Comparison of ENCODE assay signal across 8 cellular contexts in the genomic region with DNA sequence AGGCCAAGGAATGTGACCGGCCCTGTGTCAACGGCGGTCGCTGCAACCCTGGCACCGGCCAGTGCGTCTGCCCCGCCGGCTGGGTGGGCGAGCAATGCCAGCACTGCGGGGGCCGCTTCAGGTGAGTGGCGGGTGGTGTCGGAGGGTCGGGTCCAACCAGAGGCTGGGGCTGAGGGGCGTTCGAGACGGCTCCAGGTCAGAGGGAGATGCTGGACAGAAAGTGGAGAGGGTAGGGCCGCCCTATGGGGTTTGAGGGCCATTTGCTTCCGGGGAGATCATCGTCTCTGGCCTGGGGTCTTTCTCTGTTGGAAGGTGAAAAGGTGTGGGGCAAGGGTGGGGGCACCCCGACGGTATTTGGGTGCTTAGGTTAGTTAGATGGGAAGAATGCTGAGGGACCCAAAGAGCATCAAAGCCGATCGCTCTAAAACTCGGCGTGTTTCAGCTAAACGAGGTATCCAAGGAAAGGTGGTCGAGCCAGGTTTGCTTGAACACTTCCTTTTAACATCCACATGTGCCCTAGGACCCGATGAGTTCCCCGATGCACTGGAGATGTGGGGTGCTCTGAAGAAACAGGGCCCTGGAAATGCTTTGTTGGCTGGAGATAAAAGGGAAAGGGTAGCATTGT. TPM values are rescaled to one million over a fixed set of nuclear protein-coding genes. Genes with fewer than 3 reads are reported as not detected.
A peak's percentile ranks its signal among the peaks of the same experiment; 100 is the strongest.
DNase-seq lines count a peak whose midpoint lies in the region; ATAC-seq and TF ChIP-seq lines count a peak whose summit lies in the region.

No MANE protein-coding gene starts in this region.

- in situ Hi-C loops in IMR-90 (cut with MboI; ENCODE audit: low sequenced_read_pairs), result no loop called here

- peak overlapping the region; percentile 27; the same call in 1 of the 2 replicates for H3K4ac ChIP-seq in IMR-90 (ENCODE audit: low read depth, low read length)

- no peak overlapping the region for H2AK5ac ChIP-seq in IMR-90 (ENCODE audit: low read depth, low read length)

- peaks cover 9% of the 10 kb centered on the region for H3K27me3 Mint-ChIP-seq in T-helper 1 cell treated with Interleukin-12 subunit alpha and Interleukin-12 subunit beta and Interleukin-4 antibody, amounts not matched to agents 30 μg/mL and 1 μg/mL, for 36 hours (ENCODE audit: low read depth)

- 0% methylated on average over 2 of the region's 30 CpGs; no CpG with 5 or more reads in 1 of the 2 experiments for WGBS in IMR-90 (ENCODE audit: extremely low coverage in 2 of 2, insufficient read length in 1 of 2), 2 experiments

- peak overlapping the region; percentile 92 for H3K4me3 Mint-ChIP-seq in T-helper 1 cell treated with Interleukin-12 subunit alpha and Interleukin-12 subunit beta and Interleukin-4 antibody, amounts not matched to agents 30 μg/mL and 1 μg/mL, for 36 hours

- POLR2A ChIA-PET in IMR-90 (lab: Charles Lee; ENCODE audit: unreplicated experiment), result no interaction called here

- H3K36me3 Mint-ChIP-seq in T-helper 1 cell treated with Interleukin-12 subunit alpha and Interleukin-12 subunit beta and Interleukin-4 antibody, amounts not matched to agents 30 μg/mL and 1 μg/mL, for 36 hours (ENCODE audit: low read depth), result peaks cover 2% of the 10 kb centered on the region

- BruUV-seq in IMR-90 (replicated peaks; lab: Mats Ljungman, UMichigan), result no TSS peak

- peak overlapping the region; percentile 96 for H3K4me2 ChIP-seq in IMR-90 (ENCODE audit: low read depth, low read length)

- H3K14ac ChIP-seq in IMR-90 (replicated peaks; ENCODE audit: low read depth, low read length), result peak overlapping the region; percentile 65

- H3K27ac Mint-ChIP-seq in T-helper 1 cell treated with Interleukin-12 subunit alpha and Interleukin-12 subunit beta and Interleukin-4 antibody, amounts not matched to agents 30 μg/mL and 1 μg/mL, for 36 hours, result peak overlapping the region; percentile 70

- H3K18ac ChIP-seq in IMR-90 (ENCODE audit: low read depth, low read length), result no peak overlapping the region

- H3K36me3 ChIP-seq in IMR-90 (ENCODE audit: control insufficient read depth, insufficient read depth, low read length), result no peaks in the 10 kb centered on the region
- H3K36me3 ChIP-seq in mucosa of descending colon (ENCODE audit: low read depth), result no peaks in the 10 kb centered on the region

- CTCF ChIA-PET in IMR-90 (lab: Yijun Ruan, JAX), result no interaction called here

- ATAC-seq in IMR-90 (ENCODE audit: low read depth) (peak; percentile 3), mucosa of descending colon (peak; percentile 22), HG02759 (IDR thresholded peaks at IDR 0.05; ENCODE audit: unreplicated experiment) (no peak), GM21723 (IDR thresholded peaks at IDR 0.05; ENCODE audit: unreplicated experiment) (no peak)

- H2AK9ac ChIP-seq in IMR-90 (replicated peaks; ENCODE audit: low read depth, low read length, poor library complexity), result peak overlapping the region; percentile 93

- H2BK5ac ChIP-seq in IMR-90 (ENCODE audit: low read depth, low read length, poor library complexity, severe bottlenecking), result peak overlapping the region; percentile 56

- H3K79me1 ChIP-seq in IMR-90 (ENCODE audit: low read depth in 1 of 2, low read length in 2 of 2), result peaks cover 17 to 45% of the 10 kb centered on the region in 2 experiments

- no peak for TF ChIP-seq POLR2A in IMR-90 (IDR thresholded peaks at IDR 0.05; ENCODE audit: low read depth, low read length)

- TF ChIP-seq CTCF in IMR-90 (conservative IDR thresholded peaks at IDR 0.05; ENCODE audit: low read depth, low read length) (no peak), mucosa of descending colon (IDR thresholded peaks at IDR 0.05) (no peak)

- TF ChIP-seq RAD21 in IMR-90 (IDR thresholded peaks at IDR 0.05; ENCODE audit: low read length), result no peak

- H4K20me1 ChIP-seq in IMR-90 (ENCODE audit: insufficient read depth, low read length), result peaks cover 32% of the 10 kb centered on the region

- peaks cover 5% of the 10 kb centered on the region; the same call in 1 of the 2 replicates for H3K27me3 ChIP-seq in IMR-90 (ENCODE audit: control insufficient read depth, insufficient read depth, low read length)

- no peak overlapping the region; the same call in 1 of the 2 replicates for H4K91ac ChIP-seq in IMR-90 (ENCODE audit: insufficient read depth, low read depth, low read length)

- H3K4me1 ChIP-seq in IMR-90 (ENCODE audit: control insufficient read depth, insufficient read depth, low read length) (peaks cover 5% of the 10 kb centered on the region), mucosa of descending colon (ENCODE audit: low read depth) (peaks cover 23% of the 10 kb centered on the region)

- peak overlapping the region; percentile 17; the same call in 1 of the 2 replicates for H3K56ac ChIP-seq in IMR-90 (ENCODE audit: extremely low read depth, insufficient read depth, low read length)

- H2BK15ac ChIP-seq in IMR-90 (ENCODE audit: low read depth, low read length), result no peak overlapping the region

- peak overlapping the region; percentile 98 for H3K23ac ChIP-seq in IMR-90 (ENCODE audit: low read depth, low read length)

- DNase-seq in T-helper 1 cell (no peak), IMR-90 (no peak), caudate nucleus (lab: John Stamatoyannopoulos, UW) (peak in 7 of 61 donors; percentile 6 to 36 (median 25)), mucosa of descending colon (no peak), SKM-1 (lab: John Stamatoyannopoulos, UW; ENCODE audit: unreplicated experiment) (no peak)

- H3K27ac ChIP-seq in IMR-90 (ENCODE audit: insufficient read depth, low read length) (peak overlapping the region; percentile 71; the same call in 1 of the 2 replicates), caudate nucleus (ENCODE audit: low read depth, low read length) (peak overlapping the region; percentile 44)

- no peak overlapping the region for H2BK20ac ChIP-seq in IMR-90 (ENCODE audit: low read depth, low read length)

- dilution Hi-C loops in IMR-90 (cut with HindIII; ENCODE audit: low sequenced_read_pairs, unreplicated experiment), result no loop called here

- H3K9me3 ChIP-seq in IMR-90 (ENCODE audit: control insufficient read depth, insufficient read depth, low read length) (no peaks in the 10 kb centered on the region), mucosa of descending colon (no peaks in the 10 kb centered on the region)

- H3K4me1 Mint-ChIP-seq in T-helper 1 cell treated with Interleukin-12 subunit alpha and Interleukin-12 subunit beta and Interleukin-4 antibody, amounts not matched to agents 30 μg/mL and 1 μg/mL, for 36 hours (ENCODE audit: low read depth), result peaks cover 26% of the 10 kb centered on the region

- H3K9me1 ChIP-seq in IMR-90 (ENCODE audit: insufficient read depth, low read length), result peaks cover 10% of the 10 kb centered on the region

- H2BK120ac ChIP-seq in IMR-90 (ENCODE audit: low read depth, low read length), result no peak overlapping the region

- intact Hi-C loops in IMR-90 (cut with micrococcal nuclease) (loop anchor here (10.0 kb wide), 1 partner anchor 257 kb away; no protein-coding TSS in a partner anchor), mucosa of descending colon (cut with DNase I, micrococcal nuclease) (loop anchor here in 1 of 2 donors (10.0 kb wide), 1 partner anchor 57 kb away; no protein-coding TSS in a partner anchor)

- H3K9ac ChIP-seq in IMR-90 (ENCODE audit: low read depth, low read length), result peak overlapping the region; percentile 73

- no peaks in the 10 kb centered on the region for H3K9me3 Mint-ChIP-seq in T-helper 1 cell treated with Interleukin-12 subunit alpha and Interleukin-12 subunit beta and Interleukin-4 antibody, amounts not matched to agents 30 μg/mL and 1 μg/mL, for 36 hours

- peak overlapping the region; percentile 97 for H2AFZ ChIP-seq in IMR-90 (replicated peaks; ENCODE audit: low read length, poor library complexity)

- peak overlapping the region in 1 of 2 experiments; percentile 13; a peak in 2 of 4 replicates for H4K8ac ChIP-seq in IMR-90 (ENCODE audit: low read depth in 2 of 2, low read length in 2 of 2)

- H3K4me3 ChIP-seq in IMR-90 (ENCODE audit: insufficient read depth, low read depth, low read length) (peak overlapping the region; percentile 90), mucosa of descending colon (peak overlapping the region; percentile 88)

- H4K5ac ChIP-seq in IMR-90 (ENCODE audit: low read depth, low read length), result no peak overlapping the region; the same call in 1 of the 2 replicates

TF ChIP-seq in IMR-90, 13 proteins besides CTCF, POLR2A, EP300 and RAD21 (continues in another document):
- TF ChIP-seq RCOR1 (IDR thresholded peaks at IDR 0.05; ENCODE audit: insufficient replicate concordance, low read length) (no peak), CHD1 (IDR thresholded peaks at IDR 0.05; ENCODE audit: low read depth, low read length) (no peak), RFX5 (IDR thresholded peaks at IDR 0.05; ENCODE audit: low read depth, low read length) (no peak), MAZ (IDR thresholded peaks at IDR 0.05; ENCODE audit: borderline replicate concordance, low read depth, low read length) (no peak), MAFK (IDR thresholded peaks at IDR 0.05; ENCODE audit: low read depth, low read length) (no peak), BHLHE40 (IDR thresholded peaks at IDR 0.05; ENCODE audit: low read depth, low read length) (no peak), CEBPB (IDR thresholded peaks at IDR 0.05; ENCODE audit: low read depth, low read length) (no peak), NFE2L2 (IDR thresholded peaks at IDR 0.05; ENCODE audit: low read depth, low read length) (no peak)
- TF ChIP-seq, protein P1, sequence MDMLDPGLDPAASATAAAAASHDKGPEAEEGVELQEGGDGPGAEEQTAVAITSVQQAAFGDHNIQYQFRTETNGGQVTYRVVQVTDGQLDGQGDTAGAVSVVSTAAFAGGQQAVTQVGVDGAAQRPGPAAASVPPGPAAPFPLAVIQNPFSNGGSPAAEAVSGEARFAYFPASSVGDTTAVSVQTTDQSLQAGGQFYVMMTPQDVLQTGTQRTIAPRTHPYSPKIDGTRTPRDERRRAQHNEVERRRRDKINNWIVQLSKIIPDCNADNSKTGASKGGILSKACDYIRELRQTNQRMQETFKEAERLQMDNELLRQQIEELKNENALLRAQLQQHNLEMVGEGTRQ (IDR thresholded peaks at IDR 0.05; ENCODE audit: low read depth, low read length), result no peak
- TF ChIP-seq, protein P2, sequence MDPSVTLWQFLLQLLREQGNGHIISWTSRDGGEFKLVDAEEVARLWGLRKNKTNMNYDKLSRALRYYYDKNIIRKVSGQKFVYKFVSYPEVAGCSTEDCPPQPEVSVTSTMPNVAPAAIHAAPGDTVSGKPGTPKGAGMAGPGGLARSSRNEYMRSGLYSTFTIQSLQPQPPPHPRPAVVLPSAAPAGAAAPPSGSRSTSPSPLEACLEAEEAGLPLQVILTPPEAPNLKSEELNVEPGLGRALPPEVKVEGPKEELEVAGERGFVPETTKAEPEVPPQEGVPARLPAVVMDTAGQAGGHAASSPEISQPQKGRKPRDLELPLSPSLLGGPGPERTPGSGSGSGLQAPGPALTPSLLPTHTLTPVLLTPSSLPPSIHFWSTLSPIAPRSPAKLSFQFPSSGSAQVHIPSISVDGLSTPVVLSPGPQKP (IDR thresholded peaks at IDR 0.05; ENCODE audit: borderline replicate concordance, low read depth, low read length), result no peak

RNA-seq across cellular contexts. Expression of a gene that starts 0.7 kb away (rescaled TPM):
- 42.5 and 46.2 TPM in 2 replicates for total RNA-seq in IMR-90 (2012; rRNA removed)
- polyA plus RNA-seq in IMR-90 (2012; rRNA removed), result 27.8 and 32.3 TPM in 2 replicates
- 13.4 and 16.6 TPM in 2 replicates for polyA plus RNA-seq in IMR-90 (2012; cell fraction: cytosol; rRNA removed)
- 9.3 and 25.4 TPM in 2 replicates for polyA plus RNA-seq in IMR-90 (2012; cell fraction: nucleus; rRNA removed; ENCODE audit: low replicate concordance)
- 10 to 100 TPM; 22.1 to 28.2 (median 23.7) TPM for total RNA-seq in mucosa of descending colon

Comparison
In these comparisons a context has a peak if more than half of its experiments do, and no peak if none do; other contexts are left out.
1. ATAC-seq: peak in IMR-90 (single experiment) and mucosa of descending colon (single experiment); none in HG02759 (single experiment) and GM21723 (single experiment).